Comparison of ENCODE assay signal across 8 cellular contexts in the genomic region with DNA sequence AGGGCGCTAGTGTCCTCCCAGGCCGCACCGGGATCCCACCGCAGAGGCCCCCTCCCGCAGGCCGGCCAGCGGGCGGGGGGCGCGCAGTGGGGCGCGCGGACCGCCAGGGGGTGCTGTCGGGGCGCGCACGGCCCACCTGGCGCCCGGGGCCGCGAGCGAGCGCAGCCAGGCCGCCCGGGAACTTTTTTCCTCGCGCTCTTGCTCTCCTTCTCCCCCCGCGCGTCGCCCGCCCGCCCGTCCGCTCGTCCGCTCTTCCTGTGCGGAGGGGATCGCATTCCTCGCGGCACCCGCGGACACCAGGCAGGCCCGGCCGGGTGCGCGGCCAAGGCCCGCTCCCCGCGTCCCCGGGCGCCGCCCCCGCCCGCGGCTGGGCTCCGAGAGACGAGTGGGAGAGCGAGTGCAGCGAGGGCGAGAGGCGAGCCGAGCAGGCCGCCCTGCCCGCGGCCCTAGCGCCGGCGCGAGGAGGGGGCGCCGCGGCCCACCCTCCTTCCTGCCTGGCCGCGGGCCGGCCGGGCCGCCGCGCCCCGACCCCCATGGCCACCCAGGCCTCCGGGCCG. TPM values are rescaled to one million over a fixed set of nuclear protein-coding genes. Genes with fewer than 3 reads are reported as not detected.
DNase-seq lines count a peak whose midpoint lies in the region; ATAC-seq, FAIRE-seq and TF ChIP-seq lines count a peak whose summit lies in the region.

A gene with protein sequence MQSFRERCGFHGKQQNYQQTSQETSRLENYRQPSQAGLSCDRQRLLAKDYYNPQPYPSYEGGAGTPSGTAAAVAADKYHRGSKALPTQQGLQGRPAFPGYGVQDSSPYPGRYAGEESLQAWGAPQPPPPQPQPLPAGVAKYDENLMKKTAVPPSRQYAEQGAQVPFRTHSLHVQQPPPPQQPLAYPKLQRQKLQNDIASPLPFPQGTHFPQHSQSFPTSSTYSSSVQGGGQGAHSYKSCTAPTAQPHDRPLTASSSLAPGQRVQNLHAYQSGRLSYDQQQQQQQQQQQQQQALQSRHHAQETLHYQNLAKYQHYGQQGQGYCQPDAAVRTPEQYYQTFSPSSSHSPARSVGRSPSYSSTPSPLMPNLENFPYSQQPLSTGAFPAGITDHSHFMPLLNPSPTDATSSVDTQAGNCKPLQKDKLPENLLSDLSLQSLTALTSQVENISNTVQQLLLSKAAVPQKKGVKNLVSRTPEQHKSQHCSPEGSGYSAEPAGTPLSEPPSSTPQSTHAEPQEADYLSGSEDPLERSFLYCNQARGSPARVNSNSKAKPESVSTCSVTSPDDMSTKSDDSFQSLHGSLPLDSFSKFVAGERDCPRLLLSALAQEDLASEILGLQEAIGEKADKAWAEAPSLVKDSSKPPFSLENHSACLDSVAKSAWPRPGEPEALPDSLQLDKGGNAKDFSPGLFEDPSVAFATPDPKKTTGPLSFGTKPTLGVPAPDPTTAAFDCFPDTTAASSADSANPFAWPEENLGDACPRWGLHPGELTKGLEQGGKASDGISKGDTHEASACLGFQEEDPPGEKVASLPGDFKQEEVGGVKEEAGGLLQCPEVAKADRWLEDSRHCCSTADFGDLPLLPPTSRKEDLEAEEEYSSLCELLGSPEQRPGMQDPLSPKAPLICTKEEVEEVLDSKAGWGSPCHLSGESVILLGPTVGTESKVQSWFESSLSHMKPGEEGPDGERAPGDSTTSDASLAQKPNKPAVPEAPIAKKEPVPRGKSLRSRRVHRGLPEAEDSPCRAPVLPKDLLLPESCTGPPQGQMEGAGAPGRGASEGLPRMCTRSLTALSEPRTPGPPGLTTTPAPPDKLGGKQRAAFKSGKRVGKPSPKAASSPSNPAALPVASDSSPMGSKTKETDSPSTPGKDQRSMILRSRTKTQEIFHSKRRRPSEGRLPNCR (N-terminal part only) (plus strand): TSS at position 272 of the 557 bp plus-strand sequence. CDS start 111,491 bp downstream, outside the sequence.

- POLR2A ChIA-PET in activated B cell treated with CpG ODN at 0.5 μM for 24 hours (lab: Charles Lee), result interaction anchor here (0.6 to 3.0 kb wide), 9 partner anchors 12 to 179 kb away, joined by 3 to 84 read pairs (median 7); a partner anchor contains a TSS

- TF ChIP-seq CTCF in activated B cell treated with CpG ODN at 0.5 μM for 24 hours (IDR thresholded peaks at IDR 0.05) (no peak), spleen (IDR thresholded peaks at IDR 0.05 in 8 of 11, conservative IDR thresholded peaks at IDR 0.05 in 3 of 11) (peak in 8 of 11 experiments; percentile 46 to 95 (median 84))

- H3K9me3 Mint-ChIP-seq in activated B cell treated with CpG ODN at 0.5 μM for 24 hours, result no peaks in the 10 kb centered on the region

- CTCF ChIA-PET in activated B cell treated with CpG ODN at 0.5 μM for 24 hours (lab: Charles Lee), result interaction anchor here (0.8 to 1.9 kb wide), 9 partner anchors 9 to 238 kb away, joined by 3 to 18 read pairs (median 6); no protein-coding TSS in a partner anchor

- no peaks in the 10 kb centered on the region for H3K36me3 ChIP-seq in spleen

- intact Hi-C loops in activated B cell treated with CpG ODN at 0.5 μM for 24 hours (cut with micrococcal nuclease) (loop anchor here (1.0 kb wide), 4 partner anchors 131 to 352 kb away; no protein-coding TSS in a partner anchor), spleen (cut with DNase I; ENCODE audit: low total_unique reads) (loop anchor here (2.0 to 10.0 kb wide), 2 partner anchors 180 to 354 kb away; a partner anchor contains a TSS)

- TF ChIP-seq POLR2A in spleen (IDR thresholded peaks at IDR 0.05), result no peak

- peak within 1 kb of the TSS; percentile 91 for H3K4me3 Mint-ChIP-seq in activated B cell treated with CpG ODN at 0.5 μM for 24 hours

- H3K27ac ChIP-seq in spleen, result peak within 1 kb of the TSS; percentile 90 to 96 (median 94)

- peak; percentile 68 for DNase-seq in GM18507 (ENCODE audit: extremely low spot score, insufficient read length, low read depth)
- DNase-seq in NCI-H2196 treated with DMSO at 0.1 percent for 48 hours (lab: John Stamatoyannopoulos, UW; ENCODE audit: unreplicated experiment), result peak; percentile 29
- DNase-seq in activated B cell treated with CpG ODN at 0.5 μM for 24 hours, result peak; percentile 84
- DNase-seq in central memory CD4-positive, alpha-beta T cell, result peak; percentile 73
- peak; percentile 87 for DNase-seq in iris pigment epithelial cell (ENCODE audit: low read depth)
- peak; percentile 94 for DNase-seq in spleen
- DNase-seq in HPDE6-E6E7 (ENCODE audit: extremely low spot score), result no peak

- H3K4me1 Mint-ChIP-seq in activated B cell treated with CpG ODN at 0.5 μM for 24 hours, result peaks cover 24% of the 10 kb centered on the region

- no peaks in the 10 kb centered on the region for H3K27me3 ChIP-seq in spleen (replicated peaks in 1 of 7)

- ATAC-seq in HG02970 (IDR thresholded peaks at IDR 0.05; ENCODE audit: low FRiP score, unreplicated experiment) (peak; percentile 46), activated B cell treated with CpG ODN at 0.5 μM for 24 hours (ENCODE audit: low read depth) (peak; percentile 63)

- peaks cover 19 to 70% (median 48%) of the 10 kb centered on the region in 6 donors for H3K4me1 ChIP-seq in spleen

- WGBS in spleen, 5 donors, result 0 to 1% (median 1%) methylated on average over 4 to 84 of the region's 84 CpGs

- H3K9me3 ChIP-seq in spleen, result no peaks in the 10 kb centered on the region

- peak within 1 kb of the TSS; percentile 81 for H3K27ac Mint-ChIP-seq in activated B cell treated with CpG ODN at 0.5 μM for 24 hours

- FAIRE-seq in GM18507 (lab: Jason Lieb, UNC), result no peak

- H3K36me3 Mint-ChIP-seq in activated B cell treated with CpG ODN at 0.5 μM for 24 hours (ENCODE audit: low read depth), result peaks cover 3% of the 10 kb centered on the region

- no peaks in the 10 kb centered on the region for H3K27me3 Mint-ChIP-seq in activated B cell treated with CpG ODN at 0.5 μM for 24 hours

- peak within 1 kb of the TSS; percentile 66 to 93 (median 81) for H3K4me3 ChIP-seq in spleen

RNA-seq across cellular contexts. Expression of the gene that starts here (rescaled TPM):
- total RNA-seq in activated B cell treated with CpG ODN at 0.5 μM for 24 hours (26.7 and 31.2 TPM in 2 replicates), spleen (10 to 100 TPM; 28.9 to 61.9 (median 40.3) TPM)
- 10 to 100 TPM in 1 of 3 donors, 1 to 10 TPM in 2; 5.4 to 19.7 (median 6.1) TPM for polyA plus RNA-seq in spleen
